In the genomic region with DNA sequence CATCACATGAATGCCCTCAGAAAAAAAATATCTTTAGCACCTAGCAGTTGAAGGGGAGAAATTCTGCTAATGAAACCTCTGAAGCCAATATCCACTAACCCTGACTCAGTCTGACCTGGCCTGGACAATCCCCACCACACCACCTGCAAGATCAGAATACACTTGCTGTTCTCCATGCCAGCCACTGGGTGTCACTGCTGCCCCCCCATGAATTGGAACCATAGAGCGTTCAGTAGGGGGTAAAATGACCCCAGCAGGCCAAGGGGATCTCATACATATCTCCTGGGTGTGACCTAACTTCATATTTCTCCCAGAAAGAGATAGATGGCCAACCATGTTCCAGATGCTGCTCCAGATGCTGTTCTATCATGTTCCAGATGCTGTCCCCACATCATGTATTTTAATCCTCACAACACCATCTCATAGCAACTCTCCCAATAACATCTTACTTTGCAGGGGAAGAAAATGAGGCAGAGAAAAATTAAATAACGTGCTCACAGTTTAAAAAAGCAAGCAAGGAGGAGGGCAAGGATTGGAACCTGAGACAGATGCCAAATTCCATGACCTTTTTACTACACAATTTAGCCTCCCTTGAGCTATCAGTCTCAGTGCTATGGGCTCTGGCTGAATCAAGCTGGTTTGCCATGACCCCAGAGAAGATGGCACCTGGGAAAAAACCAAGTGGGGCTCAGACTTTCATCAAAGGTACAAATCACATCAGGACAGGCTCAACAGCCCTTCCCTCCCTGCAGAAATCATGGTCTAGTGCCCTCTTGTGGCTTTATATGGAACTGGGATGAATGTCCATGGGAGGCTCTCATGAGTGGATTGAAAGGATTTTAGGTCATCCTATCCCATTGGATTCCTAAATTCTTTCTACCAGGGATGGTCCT, we compare ENCODE assay signal across 8 cellular contexts. TPM values are rescaled to one million over a fixed set of nuclear protein-coding genes. Genes with fewer than 3 reads are reported as not detected.
DNase-seq lines count a peak whose midpoint lies in the region; ATAC-seq, FAIRE-seq and TF ChIP-seq lines count a peak whose summit lies in the region.

No MANE protein-coding gene starts in this region.

- no peaks in the 10 kb centered on the region for H3K9me1 ChIP-seq in keratinocyte (ENCODE audit: control insufficient read depth, extremely low read depth, insufficient read depth, low read length)

- H3K9me3 Mint-ChIP-seq in activated CD4-positive, alpha-beta T cell treated with anti-CD3 and anti-CD28 coated beads, Interleukin-2, amount 10 ng/mL, durations not matched to agents 7 days and 5 days, result no peaks in the 10 kb centered on the region
- no peaks in the 10 kb centered on the region for H3K9me3 Mint-ChIP-seq in activated CD8-positive, alpha-beta memory T cell treated with anti-CD3 and anti-CD28 coated beads, Interleukin-2, amount 10 ng/mL, durations not matched to agents 7 days and 5 days (ENCODE audit: low read depth)

- H3K4me2 ChIP-seq in keratinocyte (ENCODE audit: control insufficient read depth, extremely low read depth, insufficient read depth, low read depth, low read length), result no peak overlapping the region

- no peak overlapping the region for H3K27ac Mint-ChIP-seq in activated CD4-positive, alpha-beta T cell treated with anti-CD3 and anti-CD28 coated beads, Interleukin-2, amount 10 ng/mL, durations not matched to agents 7 days and 5 days
- no peak overlapping the region for H3K27ac Mint-ChIP-seq in activated CD8-positive, alpha-beta memory T cell treated with anti-CD3 and anti-CD28 coated beads, Interleukin-2, amount 10 ng/mL, durations not matched to agents 7 days and 5 days

- peaks cover 3% of the 10 kb centered on the region for H3K27me3 Mint-ChIP-seq in activated CD4-positive, alpha-beta T cell treated with anti-CD3 and anti-CD28 coated beads, Interleukin-2, amount 10 ng/mL, durations not matched to agents 7 days and 5 days
- H3K27me3 Mint-ChIP-seq in activated CD8-positive, alpha-beta memory T cell treated with anti-CD3 and anti-CD28 coated beads, Interleukin-2, amount 10 ng/mL, durations not matched to agents 7 days and 5 days, result peaks cover 14% of the 10 kb centered on the region

- no peaks in the 10 kb centered on the region for H3K9me3 ChIP-seq in keratinocyte (ENCODE audit: control insufficient read depth, low read depth, low read length)

- H3K36me3 ChIP-seq in BJ (ENCODE audit: control insufficient read depth, insufficient read depth, low read length) (no peaks in the 10 kb centered on the region), keratinocyte (ENCODE audit: control insufficient read depth in 2 of 2, extremely low read depth in 1 of 2, insufficient read depth in 2 of 2, low read length in 2 of 2) (no peaks in the 10 kb centered on the region)

- H4K20me1 ChIP-seq in keratinocyte (ENCODE audit: control insufficient read depth, extremely low read depth, insufficient read depth, low read length), result no peaks in the 10 kb centered on the region

- peaks cover 2% of the 10 kb centered on the region for H3K4me1 Mint-ChIP-seq in activated CD4-positive, alpha-beta T cell treated with anti-CD3 and anti-CD28 coated beads, Interleukin-2, amount 10 ng/mL, durations not matched to agents 7 days and 5 days
- peaks cover 3% of the 10 kb centered on the region for H3K4me1 Mint-ChIP-seq in activated CD8-positive, alpha-beta memory T cell treated with anti-CD3 and anti-CD28 coated beads, Interleukin-2, amount 10 ng/mL, durations not matched to agents 7 days and 5 days

- H3K4me1 ChIP-seq in keratinocyte (ENCODE audit: control insufficient read depth, extremely low read depth, insufficient read depth, low read length), result no peaks in the 10 kb centered on the region

- dilution Hi-C loops in keratinocyte (cut with MboI; ENCODE audit: extremely low pct_ligation_motif_present, low sequenced_read_pairs), result no loop called here

- no peak overlapping the region for H3K4me3 Mint-ChIP-seq in activated CD4-positive, alpha-beta T cell treated with anti-CD3 and anti-CD28 coated beads, Interleukin-2, amount 10 ng/mL, durations not matched to agents 7 days and 5 days
- H3K4me3 Mint-ChIP-seq in activated CD8-positive, alpha-beta memory T cell treated with anti-CD3 and anti-CD28 coated beads, Interleukin-2, amount 10 ng/mL, durations not matched to agents 7 days and 5 days, result no peak overlapping the region

- FAIRE-seq in keratinocyte (lab: Jason Lieb, UNC), result no peak

- no peaks in the 10 kb centered on the region for H3K36me3 Mint-ChIP-seq in activated CD4-positive, alpha-beta T cell treated with anti-CD3 and anti-CD28 coated beads, Interleukin-2, amount 10 ng/mL, durations not matched to agents 7 days and 5 days (ENCODE audit: low read depth)
- H3K36me3 Mint-ChIP-seq in activated CD8-positive, alpha-beta memory T cell treated with anti-CD3 and anti-CD28 coated beads, Interleukin-2, amount 10 ng/mL, durations not matched to agents 7 days and 5 days, result no peaks in the 10 kb centered on the region

- DNase-seq in BJ (ENCODE audit: low read depth), result no peak
- peak; percentile 55 for DNase-seq in GM13976 (ENCODE audit: low spot score)
- peak; percentile 59 for DNase-seq in HuH-7 (ENCODE audit: low spot score)
- peak; percentile 39 for DNase-seq in activated CD4-positive, alpha-beta T cell treated with anti-CD3 and anti-CD28 coated beads, Interleukin-2, amount 10 ng/mL, durations not matched to agents 7 days and 5 days
- DNase-seq in keratinocyte (ENCODE audit: low read depth, low spot score), result no peak
- no peak for DNase-seq in NCI-H2171 (lab: John Stamatoyannopoulos, UW)
- no peak for DNase-seq in activated CD8-positive, alpha-beta memory T cell treated with anti-CD3 and anti-CD28 coated beads, Interleukin-2, amount 10 ng/mL, durations not matched to agents 7 days and 5 days
- no peak for DNase-seq in DMS79 (lab: John Stamatoyannopoulos, UW)

- POLR2A ChIA-PET in BJ (lab: Charles Lee), result no interaction called here
- POLR2A ChIA-PET in activated CD4-positive, alpha-beta T cell treated with anti-CD3 and anti-CD28 coated beads, Interleukin-2, amount 10 ng/mL, durations not matched to agents 7 days and 5 days (lab: Charles Lee), result interaction anchor here (0.7 kb wide), 1 partner anchor 14 kb away, joined by 3 read pairs; no protein-coding TSS in a partner anchor

- no peak overlapping the region for H3K27ac ChIP-seq in keratinocyte (ENCODE audit: control insufficient read depth, insufficient read depth, low read length)

- no peak overlapping the region for H3K4me3 ChIP-seq in BJ (ENCODE audit: low read depth, low read length)
- no peak overlapping the region for H3K4me3 ChIP-seq in keratinocyte (ENCODE audit: control insufficient read depth in 2 of 3, extremely low read depth in 1 of 3, insufficient read depth in 2 of 3, low read depth in 1 of 3, low read length in 3 of 3)

- H3K9ac ChIP-seq in keratinocyte (ENCODE audit: control insufficient read depth, extremely low read depth, insufficient read depth, low read length), result no peak overlapping the region

- no peak overlapping the region for H2AFZ ChIP-seq in keratinocyte (ENCODE audit: control insufficient read depth, low read length)

- in situ Hi-C loops in GM13976 (cut with MboI; ENCODE audit: low sequenced_read_pairs, unreplicated experiment), result loop anchor here (25.0 kb wide), 3 partner anchors 107 to 1332 kb away; no protein-coding TSS in a partner anchor

- ATAC-seq in activated CD8-positive, alpha-beta memory T cell treated with anti-CD3 and anti-CD28 coated beads, Interleukin-2, amount 10 ng/mL, durations not matched to agents 7 days and 5 days, result no peak

- H3K27me3 ChIP-seq in BJ (ENCODE audit: control insufficient read depth, insufficient read depth, low read length) (no peaks in the 10 kb centered on the region), keratinocyte (ENCODE audit: control insufficient read depth, extremely low read depth, insufficient read depth, low read length) (peaks cover 4% of the 10 kb centered on the region)

- no peaks in the 10 kb centered on the region for H3K79me2 ChIP-seq in keratinocyte (ENCODE audit: control insufficient read depth, insufficient read depth, low read length)

- TF ChIP-seq CTCF in BJ (IDR thresholded peaks at IDR 0.05; ENCODE audit: insufficient read depth, low read depth, low read length) (peak; percentile 64), GM13976 (IDR thresholded peaks at IDR 0.05; ENCODE audit: borderline replicate concordance, control extremely low read depth, extremely low read depth, insufficient read depth, missing control alignments) (peak; percentile 49), keratinocyte (optimal IDR thresholded peaks at IDR 0.05 in 1 of 3, IDR thresholded peaks at IDR 0.05 in 1 of 3, conservative IDR thresholded peaks at IDR 0.05 in 1 of 3; ENCODE audit: extremely low read depth in 1 of 3, insufficient read depth in 2 of 3, low read length in 3 of 3) (peak; percentile 56 to 64 (median 64))

- CTCF ChIA-PET in BJ (lab: Yijun Ruan, JAX), result interaction anchor here (0.5 to 8.2 kb wide), 14 partner anchors 9 to 1330 kb away, joined by 3 to 110 read pairs (median 4); a partner anchor contains a TSS
- CTCF ChIA-PET in activated CD4-positive, alpha-beta T cell treated with anti-CD3 and anti-CD28 coated beads, Interleukin-2, amount 10 ng/mL, durations not matched to agents 7 days and 5 days (lab: Charles Lee), result interaction anchor here (0.6 to 1.4 kb wide), 5 partner anchors 9 to 273 kb away, joined by 3 to 5 read pairs (median 3); no protein-coding TSS in a partner anchor
- CTCF ChIA-PET in activated CD8-positive, alpha-beta memory T cell treated with anti-CD3 and anti-CD28 coated beads, Interleukin-2, amount 10 ng/mL, durations not matched to agents 7 days and 5 days (lab: Charles Lee), result interaction anchor here (0.8 to 4.8 kb wide), 6 partner anchors 10 to 206 kb away, joined by 3 to 35 read pairs (median 4); a partner anchor contains a TSS

RNA-seq across cellular contexts. Expression of a gene that starts 12.4 kb away (rescaled TPM):
- polyA plus RNA-seq in BJ (2011; rRNA removed) (0.10 and 0.12 TPM in 2 replicates), keratinocyte (not detected in 3 replicates)
- 0.19 and 0.62 TPM in 2 replicates for polyA minus RNA-seq in BJ (2011; rRNA and poly(A)+ RNA removed)
- not detected for total RNA-seq in activated CD4-positive, alpha-beta T cell treated with anti-CD3 and anti-CD28 coated beads, Interleukin-2, amount 10 ng/mL, durations not matched to agents 7 days and 5 days
- not detected for polyA plus RNA-seq in keratinocyte (2011; ENCODE audit: low read depth)
- polyA plus RNA-seq in keratinocyte (2011; cell fraction: cytosol; rRNA removed), result not detected in 2 replicates
- polyA plus RNA-seq in keratinocyte (2011; cell fraction: nucleus; rRNA removed), result not detected in 2 replicates
- polyA plus RNA-seq in keratinocyte (2012; ENCODE audit: low replicate concordance), result not detected in 2 replicates
- polyA minus RNA-seq in keratinocyte, result not detected in 3 replicates
- polyA minus RNA-seq in keratinocyte (2011; cell fraction: cytosol; rRNA and poly(A)+ RNA removed), result not detected
- polyA minus RNA-seq in keratinocyte (2011; cell fraction: nucleus; rRNA and poly(A)+ RNA removed), result not detected in 2 replicates
- total RNA-seq in activated CD8-positive, alpha-beta memory T cell treated with anti-CD3 and anti-CD28 coated beads, Interleukin-2, amount 10 ng/mL, durations not matched to agents 7 days and 5 days, result not detected

Comparison
In these comparisons a context has a peak if more than half of its experiments do, and no peak if none do; other contexts are left out.
1. DNase-seq: peak in GM13976 (single experiment), HuH-7 (single experiment) and activated CD4-positive, alpha-beta T cell treated with anti-CD3 and anti-CD28 coated beads, Interleukin-2, amount 10 ng/mL, durations not matched to agents 7 days and 5 days (single experiment); none in BJ (single experiment), keratinocyte (single experiment), NCI-H2171 (single experiment), activated CD8-positive, alpha-beta memory T cell treated with anti-CD3 and anti-CD28 coated beads, Interleukin-2, amount 10 ng/mL, durations not matched to agents 7 days and 5 days (single experiment) and DMS79 (single experiment).
2. Peak in every context shown above with its lines, with median percentiles within 50 percentile points of each other: CTCF ChIP-seq.